In genomic region chr6:143579703-143580102, GRCh38 we compare ENCODE assay signal across 13 cellular contexts.
A peak's percentile ranks its signal among the peaks of the same experiment; 100 is the strongest.
DNase-seq lines count a peak whose midpoint lies in the region; ATAC-seq, FAIRE-seq and TF ChIP-seq lines count a peak whose summit lies in the region.
"Had no signal": no experiment of that assay in that cellular context is flagged by ENCODE, and none has a peak within 500 bp of the region (broad histone marks: within the 10 kb centered on the region; RNA-seq: fewer than 3 reads in every experiment).

No MANE protein-coding gene starts in this region.

- peak overlapping the region; percentile 39 for H3K9ac ChIP-seq in astrocyte (ENCODE audit: low read length)

- H2AFZ ChIP-seq in astrocyte (ENCODE audit: low read depth, low read length), result peak overlapping the region; percentile 44

- TF ChIP-seq CTCF in astrocyte (IDR thresholded peaks at IDR 0.05; ENCODE audit: insufficient read depth, low read depth, low read length) (no peak), sigmoid colon (IDR thresholded peaks at IDR 0.05) (no peak)

- H3K27me3 Mint-ChIP-seq in astrocyte (ENCODE audit: low read depth, unreplicated experiment), result no peaks in the 10 kb centered on the region

- H3K4me3 Mint-ChIP-seq in astrocyte (ENCODE audit: unreplicated experiment), result no peak overlapping the region

- H3K27me3 ChIP-seq in astrocyte (ENCODE audit: insufficient read depth, low read length) (no peaks in the 10 kb centered on the region), sigmoid colon (no peaks in the 10 kb centered on the region)
- H3K27me3 ChIP-seq: tibial nerve had no signal

- H3K4me1 Mint-ChIP-seq in astrocyte (ENCODE audit: low read depth, unreplicated experiment), result no peaks in the 10 kb centered on the region

- no peak for TF ChIP-seq EP300 in sigmoid colon (IDR thresholded peaks at IDR 0.05)

- H3K4me3 ChIP-seq in astrocyte (ENCODE audit: insufficient read depth, low read depth, low read length) (no peak overlapping the region), sigmoid colon (no peak overlapping the region)
- H3K4me3 ChIP-seq: GM12878, tibial nerve had no signal

- ATAC-seq in Right ventricle myocardium inferior (peak; percentile 58), GM19351 (IDR thresholded peaks at IDR 0.05; ENCODE audit: unreplicated experiment) (no peak)
- ATAC-seq: GM12878, left colon had no signal

- H3K27ac Mint-ChIP-seq in astrocyte (ENCODE audit: unreplicated experiment), result no peak overlapping the region

- no peak for TF ChIP-seq POLR2A in sigmoid colon (IDR thresholded peaks at IDR 0.05)

- 90 to 96% methylated on average over 8 of the region's 8 CpGs for WGBS in sigmoid colon, 2 donors

- intact Hi-C loops in Right ventricle myocardium inferior (cut with DNase I), result loop anchor here (5.0 kb wide), 2 partner anchors 263 to 798 kb away; partner anchors contain the start of gene LTV1
- intact Hi-C loops in sigmoid colon (cut with DNase I), result loop anchor here (2.0 to 10.0 kb wide), 2 partner anchors 99 to 195 kb away; no protein-coding TSS in a partner anchor

- no peaks in the 10 kb centered on the region for H3K9me3 Mint-ChIP-seq in astrocyte (ENCODE audit: unreplicated experiment)

- H3K36me3 ChIP-seq in astrocyte (ENCODE audit: insufficient read depth, low read length) (no peaks in the 10 kb centered on the region), sigmoid colon (no peaks in the 10 kb centered on the region)
- H3K36me3 ChIP-seq: tibial nerve had no signal

- peak; percentile 90 for DNase-seq in GM03348 (ENCODE audit: low spot score)
- peak; percentile 93 for DNase-seq in astrocyte (ENCODE audit: low read depth)
- peak; percentile 67 for DNase-seq in Right ventricle myocardium inferior (ENCODE audit: missing footprints)
- DNase-seq in sigmoid colon, result peak; percentile 87
- DNase-seq in G401 (ENCODE audit: low spot score), result no peak
- DNase-seq in medulla oblongata (ENCODE audit: extremely low spot score), result no peak
- no peak for DNase-seq in HPDE6-E6E7 (ENCODE audit: extremely low spot score)
- DNase-seq: amygdala, left colon, occipital lobe had no signal

- H3K4me2 ChIP-seq in astrocyte (ENCODE audit: low read length), result peak overlapping the region; percentile 74

- H3K4me1 ChIP-seq in astrocyte (ENCODE audit: insufficient read depth, low read length) (peaks cover 19% of the 10 kb centered on the region), sigmoid colon (no peaks in the 10 kb centered on the region)

- H3K79me2 ChIP-seq in astrocyte (ENCODE audit: insufficient read depth, low read length), result no peaks in the 10 kb centered on the region

- H3K9me3 ChIP-seq in astrocyte (ENCODE audit: insufficient read depth, low read depth, low read length) (no peaks in the 10 kb centered on the region), sigmoid colon (no peaks in the 10 kb centered on the region)
- H3K9me3 ChIP-seq: tibial nerve had no signal

- no peak for FAIRE-seq in astrocyte (lab: Jason Lieb, UNC)
- FAIRE-seq: GM12878 had no signal

- H4K20me1 ChIP-seq in astrocyte (ENCODE audit: insufficient read depth, low read length), result no peaks in the 10 kb centered on the region

- H3K36me3 Mint-ChIP-seq in astrocyte (ENCODE audit: low read depth, unreplicated experiment), result no peaks in the 10 kb centered on the region

- H3K27ac ChIP-seq in astrocyte (ENCODE audit: low read depth, low read length), result peak overlapping the region; percentile 71
- no peak overlapping the region for H3K27ac ChIP-seq in sigmoid colon
- H3K27ac ChIP-seq: tibial nerve had no signal

- in situ Hi-C loops in G401 (cut with HindIII; ENCODE audit: low sequenced_read_pairs), result no loop called here

Comparison
In these comparisons a context has a peak if more than half of its experiments do, and no peak if none do; other contexts are left out.
1. DNase-seq: peak in GM03348 (single experiment), astrocyte (single experiment), Right ventricle myocardium inferior (single experiment) and sigmoid colon (single experiment); none in G401 (single experiment), medulla oblongata (single experiment) and HPDE6-E6E7 (single experiment).